Comparison of ENCODE assay signal across 18 cellular contexts in genomic region chr22:41660416-41660815, GRCh38. TPM values are rescaled to one million over a fixed set of nuclear protein-coding genes. Genes with fewer than 3 reads are reported as not detected.
A peak's percentile ranks its signal among the peaks of the same experiment; 100 is the strongest.
DNase-seq lines count a peak whose midpoint lies in the region; ATAC-seq, FAIRE-seq and TF ChIP-seq lines count a peak whose summit lies in the region.
"Had no signal": no experiment of that assay in that cellular context is flagged by ENCODE, and none has a peak within 500 bp of the region (broad histone marks: within the 10 kb centered on the region; RNA-seq: fewer than 3 reads in every experiment).

No MANE protein-coding gene starts in this region.

- H3K9me3 Mint-ChIP-seq in central memory CD8-positive, alpha-beta T cell: no peaks in the 10 kb centered on the region
- no peaks in the 10 kb centered on the region for H3K9me3 Mint-ChIP-seq in naive thymus-derived CD4-positive, alpha-beta T cell
- no peaks in the 10 kb centered on the region for H3K9me3 Mint-ChIP-seq in natural killer cell
- H3K9me3 Mint-ChIP-seq: dendritic cell treated with granulocyte-macrophage colony-stimulating factor and Interleukin-4, amounts not matched to agents 40 ng/mL and 50 ng/mL, for 4 days had no signal

- no peak overlapping the region for H3K27ac ChIP-seq in HEK293 (ENCODE audit: extremely low read depth, low read depth, low read length)
- H3K27ac ChIP-seq in naive thymus-derived CD4-positive, alpha-beta T cell (ENCODE audit: low read depth, low read length): no peak overlapping the region
- H3K27ac ChIP-seq: WERI-Rb-1 had no signal

- H3K27me3 Mint-ChIP-seq in central memory CD8-positive, alpha-beta T cell: no peaks in the 10 kb centered on the region
- H3K27me3 Mint-ChIP-seq in naive thymus-derived CD4-positive, alpha-beta T cell: no peaks in the 10 kb centered on the region
- no peaks in the 10 kb centered on the region for H3K27me3 Mint-ChIP-seq in natural killer cell (ENCODE audit: low read depth in 2 of 2)
- H3K27me3 Mint-ChIP-seq: dendritic cell treated with granulocyte-macrophage colony-stimulating factor and Interleukin-4, amounts not matched to agents 40 ng/mL and 50 ng/mL, for 4 days; progenitor cell of endocrine pancreas had no signal

- DNase-seq in NCI-H1105 (lab: John Stamatoyannopoulos, UW) (peak; percentile 10), NCI-H1105 treated with DMSO at 0.1 percent for 48 hours (lab: John Stamatoyannopoulos, UW) (no peak), NCI-H2171 treated with DMSO at 0.1 percent for 48 hours (lab: John Stamatoyannopoulos, UW) (no peak), D721Med (ENCODE audit: insufficient read length, low spot score) (no peak), natural killer cell (no peak)
- DNase-seq in central memory CD8-positive, alpha-beta T cell (ENCODE audit: low spot score in 2 of 2): no peak
- no peak for DNase-seq in naive thymus-derived CD4-positive, alpha-beta T cell
- DNase-seq: 8988T, aorta, NCI-H187 treated with DMSO at 0.1 percent for 48 hours, NCI-H526, WERI-Rb-1 had no signal

- H3K27ac Mint-ChIP-seq in central memory CD8-positive, alpha-beta T cell (ENCODE audit: low read depth): peak overlapping the region; percentile 39
- H3K27ac Mint-ChIP-seq in naive thymus-derived CD4-positive, alpha-beta T cell: peak overlapping the region; percentile 2 to 81 (median 40)
- peak overlapping the region in 1 of 2 donors; percentile 40 for H3K27ac Mint-ChIP-seq in natural killer cell
- H3K27ac Mint-ChIP-seq: dendritic cell treated with granulocyte-macrophage colony-stimulating factor and Interleukin-4, amounts not matched to agents 40 ng/mL and 50 ng/mL, for 4 days; progenitor cell of endocrine pancreas had no signal

- H3K36me3 ChIP-seq in HEK293 (ENCODE audit: control insufficient read depth in 2 of 2, insufficient read depth in 1 of 2, low read length in 2 of 2): peaks cover 71 to 99% of the 10 kb centered on the region in 2 experiments
- peaks cover 33 to 95% (median 44%) of the 10 kb centered on the region in 3 experiments for H3K36me3 ChIP-seq in naive thymus-derived CD4-positive, alpha-beta T cell (ENCODE audit: control insufficient read depth in 2 of 3, insufficient read depth in 3 of 3, low read length in 3 of 3)

- intact Hi-C loops in naive thymus-derived CD4-positive, alpha-beta T cell (cut with micrococcal nuclease): no loop called here
- intact Hi-C loops in natural killer cell (cut with micrococcal nuclease): no loop called here

- no peak for ATAC-seq in central memory CD8-positive, alpha-beta T cell (replicated peaks; ENCODE audit: extremely low read depth, poor library complexity, severe bottlenecking)
- no peak for ATAC-seq in naive thymus-derived CD4-positive, alpha-beta T cell
- no peak for ATAC-seq in natural killer cell

- no peaks in the 10 kb centered on the region for H3K4me1 Mint-ChIP-seq in central memory CD8-positive, alpha-beta T cell
- peaks cover 0 to 6% (median 0%) of the 10 kb centered on the region in 7 donors for H3K4me1 Mint-ChIP-seq in naive thymus-derived CD4-positive, alpha-beta T cell
- H3K4me1 Mint-ChIP-seq in natural killer cell: no peaks in the 10 kb centered on the region

- CTCF ChIA-PET in HEK293 (lab: Yijun Ruan, JAX): interaction anchor here (1.0 to 1.8 kb wide), 2 partner anchors 11 to 37 kb away, joined by 3 to 6 read pairs; no protein-coding TSS in a partner anchor
- CTCF ChIA-PET in naive thymus-derived CD4-positive, alpha-beta T cell (lab: Charles Lee): interaction anchor here (0.7 to 2.1 kb wide), 2 partner anchors 37 to 147 kb away, joined by 3 to 5 read pairs; no protein-coding TSS in a partner anchor

- no peaks in the 10 kb centered on the region for H3K4me1 ChIP-seq in HEK293 (ENCODE audit: control insufficient read depth, insufficient read depth, low read length)
- H3K4me1 ChIP-seq in naive thymus-derived CD4-positive, alpha-beta T cell (ENCODE audit: control insufficient read depth in 2 of 2, insufficient read depth in 2 of 2, low read length in 2 of 2): no peaks in the 10 kb centered on the region

- H3K9me3 ChIP-seq in HEK293 (ENCODE audit: control insufficient read depth, insufficient read depth, low read depth, low read length): no peaks in the 10 kb centered on the region
- no peaks in the 10 kb centered on the region for H3K9me3 ChIP-seq in naive thymus-derived CD4-positive, alpha-beta T cell (ENCODE audit: control insufficient read depth in 2 of 3, low read length in 3 of 3)
- H3K9me3 ChIP-seq: esophagus muscularis mucosa had no signal

- POLR2A ChIA-PET in HEK293 (lab: Yijun Ruan, JAX): interaction anchor here (1.0 to 1.4 kb wide), 3 partner anchors 9 to 39 kb away, joined by 3 to 5 read pairs (median 3); partner anchors contain the start of gene XRCC6
- POLR2A ChIA-PET in naive thymus-derived CD4-positive, alpha-beta T cell (lab: Charles Lee): no interaction called here

- H3K36me3 Mint-ChIP-seq in central memory CD8-positive, alpha-beta T cell (ENCODE audit: insufficient read depth): peaks cover 82% of the 10 kb centered on the region
- peaks cover 15 to 50% (median 22%) of the 10 kb centered on the region in 5 donors for H3K36me3 Mint-ChIP-seq in naive thymus-derived CD4-positive, alpha-beta T cell
- peaks cover 9% of the 10 kb centered on the region for H3K36me3 Mint-ChIP-seq in natural killer cell

- H3K4me3 Mint-ChIP-seq in central memory CD8-positive, alpha-beta T cell: no peak overlapping the region
- H3K4me3 Mint-ChIP-seq in naive thymus-derived CD4-positive, alpha-beta T cell: no peak overlapping the region
- no peak overlapping the region for H3K4me3 Mint-ChIP-seq in natural killer cell
- H3K4me3 Mint-ChIP-seq: dendritic cell treated with granulocyte-macrophage colony-stimulating factor and Interleukin-4, amounts not matched to agents 40 ng/mL and 50 ng/mL, for 4 days had no signal

- no peaks in the 10 kb centered on the region for H3K27me3 ChIP-seq in naive thymus-derived CD4-positive, alpha-beta T cell (ENCODE audit: control insufficient read depth in 2 of 2, insufficient read depth in 2 of 2, low read length in 2 of 2)
- H3K27me3 ChIP-seq: esophagus muscularis mucosa had no signal

- H3K4me3 ChIP-seq in HEK293 (ENCODE audit: low read depth, low read length): no peak overlapping the region
- no peak overlapping the region for H3K4me3 ChIP-seq in naive thymus-derived CD4-positive, alpha-beta T cell (ENCODE audit: low read length)
- H3K4me3 ChIP-seq: esophagus muscularis mucosa had no signal

- no peak for FAIRE-seq in D721Med (lab: Jason Lieb, UNC)

- no peak for TF ChIP-seq CTCF in HEK293 (tag by site-specific recombination; IDR thresholded peaks at IDR 0.05)
- no peak for TF ChIP-seq CTCF in D721Med (IDR thresholded peaks at IDR 0.05; ENCODE audit: insufficient read depth, missing control alignments)
- TF ChIP-seq CTCF in natural killer cell (IDR thresholded peaks at IDR 0.05): no peak

TF ChIP-seq in HEK293, 187 proteins besides CTCF, POLR2A, EP300 and RAD21 (continues in another document):
- TF ChIP-seq PRDM10 (tag by site-specific recombination; IDR thresholded peaks at IDR 0.05) (peak; percentile 53), ZNF629 (tag by site-specific recombination; IDR thresholded peaks at IDR 0.05) (peak; percentile 75), ZNF580 (tag by site-specific recombination; IDR thresholded peaks at IDR 0.05) (no peak), SCRT2 (tag by site-specific recombination; IDR thresholded peaks at IDR 0.05) (peak; percentile 49; the same call in 1 of the 2 replicates)

RNA-seq across cellular contexts. Expression of gene SNU13, which starts 28.3 kb away (rescaled TPM):
- total RNA-seq in naive thymus-derived CD4-positive, alpha-beta T cell: 100 to 1,000 TPM; 117 to 180 (median 122) TPM
- polyA plus RNA-seq in naive thymus-derived CD4-positive, alpha-beta T cell: 100 to 1,000 TPM; 283 to 295 TPM
- total RNA-seq in natural killer cell: 100 to 1,000 TPM in 2 of 3 donors, 10 to 100 TPM in 1; 100.0 to 106 (median 101) TPM

RNA-seq across cellular contexts. Expression of gene MEI1, which starts 38.9 kb away (rescaled TPM):
- 10 to 100 TPM; 40.4 to 69.0 (median 61.4) TPM for total RNA-seq in naive thymus-derived CD4-positive, alpha-beta T cell
- polyA plus RNA-seq in naive thymus-derived CD4-positive, alpha-beta T cell: 100 to 1,000 TPM; 105 to 112 TPM
- total RNA-seq in natural killer cell: 10 to 100 TPM; 44.7 to 75.6 (median 50.3) TPM
- total RNA-seq: G401, LHCN-M2 had no signal

RNA-seq across cellular contexts. Expression of gene XRCC6, which starts 39.3 kb away (rescaled TPM):
- 100 to 1,000 TPM; 139 to 270 (median 160) TPM for total RNA-seq in naive thymus-derived CD4-positive, alpha-beta T cell
- polyA plus RNA-seq in naive thymus-derived CD4-positive, alpha-beta T cell: 100 to 1,000 TPM; 458 to 542 TPM
- total RNA-seq in natural killer cell: 100 to 1,000 TPM; 134 to 142 (median 140) TPM

RNA-seq across cellular contexts. Expression of gene DESI1, which starts 39.6 kb away (rescaled TPM):
- 10 to 100 TPM; 17.4 to 45.7 (median 24.5) TPM for total RNA-seq in naive thymus-derived CD4-positive, alpha-beta T cell
- 10 to 100 TPM; 10.9 to 14.4 TPM for polyA plus RNA-seq in naive thymus-derived CD4-positive, alpha-beta T cell
- 10 to 100 TPM; 15.0 to 22.2 (median 20.6) TPM for total RNA-seq in natural killer cell
